ENCODE assay signal across 19 cellular contexts in the genomic region with DNA sequence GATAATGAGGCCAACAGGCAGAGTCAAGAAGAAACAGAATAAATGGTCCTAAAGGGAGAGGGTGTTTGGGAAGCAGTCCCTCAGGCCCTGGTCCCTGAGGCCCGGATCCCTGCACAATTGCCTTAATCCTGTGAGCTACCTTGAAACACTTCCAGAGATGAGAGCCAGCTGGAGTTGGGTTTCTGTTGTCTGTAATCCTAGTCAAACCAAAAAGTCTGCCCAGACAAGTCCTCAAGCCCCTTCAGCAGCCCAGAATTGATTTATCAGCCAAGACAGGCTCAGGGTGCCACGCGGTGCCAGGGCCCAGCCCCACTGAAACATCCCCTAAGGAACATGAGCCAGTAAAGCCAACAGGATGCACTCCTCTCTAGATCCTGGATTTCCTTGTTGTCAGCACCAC. TPM values are rescaled to one million over a fixed set of nuclear protein-coding genes. Genes with fewer than 3 reads are reported as not detected.
DNase-seq lines count a peak whose midpoint lies in the region; ATAC-seq, FAIRE-seq and TF ChIP-seq lines count a peak whose summit lies in the region.
"Had no signal": no experiment of that assay in that cellular context is flagged by ENCODE, and none has a peak within 500 bp of the region (broad histone marks: within the 10 kb centered on the region; RNA-seq: fewer than 3 reads in every experiment).

No MANE protein-coding gene starts in this region.

- 20 to 31% (median 29%) methylated on average over 3 of the region's 3 CpGs for WGBS in psoas muscle, 3 donors

- no peaks in the 10 kb centered on the region for H3K36me3 ChIP-seq in H7 (replicated peaks; ENCODE audit: control insufficient read depth, insufficient read depth, low read length)
- no peaks in the 10 kb centered on the region for H3K36me3 ChIP-seq in astrocyte (ENCODE audit: insufficient read depth, low read length)
- no peaks in the 10 kb centered on the region for H3K36me3 ChIP-seq in OCI-LY7 (ENCODE audit: insufficient read depth, low read length)
- no peaks in the 10 kb centered on the region for H3K36me3 ChIP-seq in CD4-positive, alpha-beta memory T cell (ENCODE audit: insufficient read depth, low read length)
- H3K36me3 ChIP-seq in psoas muscle (ENCODE audit: insufficient read depth in 1 of 2, low read depth in 1 of 2): no peaks in the 10 kb centered on the region
- H3K36me3 ChIP-seq: gastroesophageal sphincter, tibial nerve had no signal

- H3K79me2 ChIP-seq in astrocyte (ENCODE audit: insufficient read depth, low read length): no peaks in the 10 kb centered on the region
- no peaks in the 10 kb centered on the region for H3K79me2 ChIP-seq in OCI-LY7 (ENCODE audit: insufficient read depth, low read depth, low read length)

- POLR2A ChIA-PET in OCI-LY7 (lab: Charles Lee): interaction anchor here (1.2 kb wide), 1 partner anchor 9 kb away, joined by 3 read pairs; no protein-coding TSS in a partner anchor
- POLR2A ChIA-PET in CD4-positive, alpha-beta memory T cell (lab: Charles Lee; ENCODE audit: partially characterized antibody): interaction anchor here (0.7 kb wide), 1 partner anchor 52 kb away, joined by 3 read pairs; no protein-coding TSS in a partner anchor

- no peaks in the 10 kb centered on the region for H3K9me3 Mint-ChIP-seq in astrocyte (ENCODE audit: unreplicated experiment)
- no peaks in the 10 kb centered on the region for H3K9me3 Mint-ChIP-seq in mesothelial cell of epicardium
- no peaks in the 10 kb centered on the region for H3K9me3 Mint-ChIP-seq in CD4-positive, alpha-beta memory T cell
- H3K9me3 Mint-ChIP-seq: activated B cell treated with CpG ODN at 0.5 μM for 24 hours; activated T-helper 2 cell treated with anti-CD3 and anti-CD28 coated beads, Interferon-gamma antibody, Interleukin-2, Interleukin-4, amounts not matched to agents 10 μg/mL and 5 μg/mL and 100 μg/mL, durations not matched to agents 14 hours and 24 hours and 36 hours; natural killer cell; stimulated activated naive B cell treated with anti-CD40 and anti-IgM and Interleukin-4, amounts not matched to agents 10 μg/mL and 1 μg/mL and 100 μg/mL, for 72 hours; T-cell had no signal

- H3K4me3 ChIP-seq in H7 (ENCODE audit: insufficient read depth, low read depth, low read length): no peak overlapping the region
- no peak overlapping the region for H3K4me3 ChIP-seq in astrocyte (ENCODE audit: insufficient read depth, low read depth, low read length)
- H3K4me3 ChIP-seq in OCI-LY7 (ENCODE audit: low read depth, low read length, poor library complexity, severe bottlenecking): no peak overlapping the region
- no peak overlapping the region for H3K4me3 ChIP-seq in CD4-positive, alpha-beta memory T cell (ENCODE audit: low read length in 2 of 2)
- no peak overlapping the region for H3K4me3 ChIP-seq in psoas muscle
- H3K4me3 ChIP-seq: gastroesophageal sphincter, lung, tibial nerve had no signal

- no peak for TF ChIP-seq CTCF in astrocyte (IDR thresholded peaks at IDR 0.05; ENCODE audit: insufficient read depth, low read depth, low read length)
- TF ChIP-seq CTCF in mesothelial cell of epicardium (IDR thresholded peaks at IDR 0.05; ENCODE audit: unreplicated experiment): no peak
- TF ChIP-seq CTCF in OCI-LY7 (conservative IDR thresholded peaks at IDR 0.05; ENCODE audit: low read length): no peak
- TF ChIP-seq CTCF in psoas muscle (IDR thresholded peaks at IDR 0.05): no peak

- H3K27ac ChIP-seq in astrocyte (ENCODE audit: low read depth, low read length): no peak overlapping the region
- H3K27ac ChIP-seq in OCI-LY7 (ENCODE audit: low read depth, low read length, poor library complexity, severe bottlenecking): no peak overlapping the region
- no peak overlapping the region for H3K27ac ChIP-seq in CD4-positive, alpha-beta memory T cell (ENCODE audit: low read depth, low read length)
- H3K27ac ChIP-seq in psoas muscle: no peak overlapping the region
- H3K27ac ChIP-seq: gastroesophageal sphincter, tibial nerve had no signal

- H4K20me1 ChIP-seq in astrocyte (ENCODE audit: insufficient read depth, low read length) (no peaks in the 10 kb centered on the region), OCI-LY7 (ENCODE audit: insufficient read depth, low read length) (no peaks in the 10 kb centered on the region)

- ATAC-seq in psoas muscle: no peak
- ATAC-seq: gastroesophageal sphincter; natural killer cell; stimulated activated naive B cell treated with anti-CD40 and anti-IgM and Interleukin-4, amounts not matched to agents 10 μg/mL and 1 μg/mL and 100 μg/mL, for 72 hours; T-cell had no signal

- H3K9me3 ChIP-seq in astrocyte (ENCODE audit: insufficient read depth, low read depth, low read length): no peaks in the 10 kb centered on the region
- H3K9me3 ChIP-seq in OCI-LY7 (ENCODE audit: low read length): no peaks in the 10 kb centered on the region
- no peaks in the 10 kb centered on the region for H3K9me3 ChIP-seq in CD4-positive, alpha-beta memory T cell (ENCODE audit: control insufficient read depth in 1 of 2, low read length in 2 of 2)
- no peaks in the 10 kb centered on the region for H3K9me3 ChIP-seq in psoas muscle
- H3K9me3 ChIP-seq: gastroesophageal sphincter, tibial nerve had no signal

- H3K9me2 ChIP-seq in OCI-LY7 (ENCODE audit: insufficient read depth, low read length): no peaks in the 10 kb centered on the region

- H3K27ac Mint-ChIP-seq in astrocyte (ENCODE audit: unreplicated experiment) (peak overlapping the region; percentile 4), mesothelial cell of epicardium (peak overlapping the region; percentile 9)
- no peak overlapping the region for H3K27ac Mint-ChIP-seq in CD4-positive, alpha-beta memory T cell
- H3K27ac Mint-ChIP-seq: activated B cell treated with CpG ODN at 0.5 μM for 24 hours; activated T-helper 2 cell treated with anti-CD3 and anti-CD28 coated beads, Interferon-gamma antibody, Interleukin-2, Interleukin-4, amounts not matched to agents 10 μg/mL and 5 μg/mL and 100 μg/mL, durations not matched to agents 14 hours and 24 hours and 36 hours; natural killer cell; stimulated activated naive B cell treated with anti-CD40 and anti-IgM and Interleukin-4, amounts not matched to agents 10 μg/mL and 1 μg/mL and 100 μg/mL, for 72 hours; T-cell had no signal

- H3K27me3 ChIP-seq in H7 (ENCODE audit: control insufficient read depth, insufficient read depth, low read length) (no peaks in the 10 kb centered on the region; the same call in 1 of the 2 replicates), astrocyte (ENCODE audit: insufficient read depth, low read length) (no peaks in the 10 kb centered on the region), psoas muscle (ENCODE audit: insufficient read depth in 3 of 3, low read length in 2 of 3) (no peaks in the 10 kb centered on the region)
- H3K27me3 ChIP-seq in CD4-positive, alpha-beta memory T cell (ENCODE audit: insufficient read depth, low read length): no peaks in the 10 kb centered on the region
- H3K27me3 ChIP-seq: gastroesophageal sphincter, tibial nerve had no signal

- no peak for FAIRE-seq in astrocyte (lab: Jason Lieb, UNC)

- no peak overlapping the region for H3K9ac ChIP-seq in astrocyte (ENCODE audit: low read length)

- peaks cover 17% of the 10 kb centered on the region for H3K27me3 Mint-ChIP-seq in astrocyte (ENCODE audit: low read depth, unreplicated experiment)
- no peaks in the 10 kb centered on the region for H3K27me3 Mint-ChIP-seq in mesothelial cell of epicardium (ENCODE audit: low read depth)
- no peaks in the 10 kb centered on the region for H3K27me3 Mint-ChIP-seq in CD4-positive, alpha-beta memory T cell
- H3K27me3 Mint-ChIP-seq: activated B cell treated with CpG ODN at 0.5 μM for 24 hours; stimulated activated naive B cell treated with anti-CD40 and anti-IgM and Interleukin-4, amounts not matched to agents 10 μg/mL and 1 μg/mL and 100 μg/mL, for 72 hours; T-cell had no signal

- no TSS peak for BruUV-seq in OCI-LY7 (replicated peaks; lab: Mats Ljungman, UMichigan)

- DNase-seq in H7 (peak; percentile 18), NCI-H2196 (lab: John Stamatoyannopoulos, UW; ENCODE audit: unreplicated experiment) (peak; percentile 76), astrocyte (ENCODE audit: low read depth) (no peak), mesothelial cell of epicardium (ENCODE audit: low spot score in 2 of 2, unreplicated experiment in 2 of 2) (no peak), OCI-LY7 (ENCODE audit: low spot score) (no peak), psoas muscle (no peak)
- DNase-seq in stimulated activated CD4-positive, alpha-beta T cell treated with anti-CD3 and anti-CD28 coated beads, Interleukin-2, amount 100 ng/mL, for 24 hours: no peak
- no peak for DNase-seq in CD4-positive, alpha-beta memory T cell
- DNase-seq: activated B cell treated with CpG ODN at 0.5 μM for 24 hours; MV-4-11; natural killer cell; NCI-H774; stimulated activated CD4-positive, alpha-beta T cell treated with anti-CD3 and anti-CD28 coated beads, Interleukin-12 subunit alpha, Interleukin-12 subunit beta, amount 100 ng/mL, for 4 hours; stimulated activated naive B cell treated with anti-CD40 and anti-IgM and Interleukin-4, amounts not matched to agents 10 μg/mL and 1 μg/mL and 100 μg/mL, for 72 hours; T-cell had no signal

- intact Hi-C loops in OCI-LY7 (cut with micrococcal nuclease; ENCODE audit: unreplicated experiment): no loop called here
- intact Hi-C loops in CD4-positive, alpha-beta memory T cell (cut with micrococcal nuclease): no loop called here
- intact Hi-C loops in psoas muscle (cut with DNase I): no loop called here

- H3K4me1 Mint-ChIP-seq in astrocyte (ENCODE audit: low read depth, unreplicated experiment): peaks cover 1% of the 10 kb centered on the region
- H3K4me1 Mint-ChIP-seq in mesothelial cell of epicardium: peaks cover 8% of the 10 kb centered on the region
- no peaks in the 10 kb centered on the region for H3K4me1 Mint-ChIP-seq in CD4-positive, alpha-beta memory T cell
- H3K4me1 Mint-ChIP-seq: activated B cell treated with CpG ODN at 0.5 μM for 24 hours, natural killer cell, T-cell had no signal

- CTCF ChIA-PET in OCI-LY7 (lab: Charles Lee; ENCODE audit: unreplicated experiment): no interaction called here
- CTCF ChIA-PET in CD4-positive, alpha-beta memory T cell (lab: Charles Lee; ENCODE audit: partially characterized antibody): no interaction called here

- no peak overlapping the region for H3K4me2 ChIP-seq in astrocyte (ENCODE audit: low read length)
- no peak overlapping the region for H3K4me2 ChIP-seq in OCI-LY7 (ENCODE audit: low read length)

- H3K36me3 Mint-ChIP-seq in astrocyte (ENCODE audit: low read depth, unreplicated experiment) (no peaks in the 10 kb centered on the region), mesothelial cell of epicardium (no peaks in the 10 kb centered on the region)
- H3K36me3 Mint-ChIP-seq in CD4-positive, alpha-beta memory T cell: peaks cover 0 to 4% of the 10 kb centered on the region in 2 donors
- H3K36me3 Mint-ChIP-seq: natural killer cell; stimulated activated naive B cell treated with anti-CD40 and anti-IgM and Interleukin-4, amounts not matched to agents 10 μg/mL and 1 μg/mL and 100 μg/mL, for 72 hours; T-cell had no signal

- H2AFZ ChIP-seq in astrocyte (ENCODE audit: low read depth, low read length) (no peak overlapping the region), OCI-LY7 (ENCODE audit: low read length) (no peak overlapping the region)

- H3K4me3 Mint-ChIP-seq in astrocyte (ENCODE audit: unreplicated experiment) (no peak overlapping the region), mesothelial cell of epicardium (no peak overlapping the region)
- H3K4me3 Mint-ChIP-seq in CD4-positive, alpha-beta memory T cell: no peak overlapping the region
- H3K4me3 Mint-ChIP-seq: activated B cell treated with CpG ODN at 0.5 μM for 24 hours; natural killer cell; stimulated activated naive B cell treated with anti-CD40 and anti-IgM and Interleukin-4, amounts not matched to agents 10 μg/mL and 1 μg/mL and 100 μg/mL, for 72 hours; T-cell had no signal

- peaks cover 10% of the 10 kb centered on the region for H3K4me1 ChIP-seq in astrocyte (ENCODE audit: insufficient read depth, low read length)
- H3K4me1 ChIP-seq in OCI-LY7 (ENCODE audit: insufficient read depth, low read length, poor library complexity, severe bottlenecking): peaks cover 30% of the 10 kb centered on the region
- no peaks in the 10 kb centered on the region for H3K4me1 ChIP-seq in CD4-positive, alpha-beta memory T cell (ENCODE audit: insufficient read depth, low read length)
- H3K4me1 ChIP-seq in psoas muscle: peaks cover 6% of the 10 kb centered on the region

RNA-seq across cellular contexts. Expression of a gene that starts 16.4 kb away (rescaled TPM):
- total RNA-seq in H7 (2014; rRNA removed; shearing (Covaris generic)): 100 and 127 TPM in 2 replicates
- 181 and 197 TPM in 2 replicates for total RNA-seq in astrocyte
- 125 to 127 TPM (median 127 TPM) in 3 replicates for total RNA-seq in mesothelial cell of epicardium
- 49.4 and 58.6 TPM in 2 replicates for total RNA-seq in OCI-LY7 (2014; rRNA removed; shearing (Covaris generic))
- total RNA-seq in OCI-LY7 (2022): 124 and 141 TPM in 2 replicates
- total RNA-seq in CD4-positive, alpha-beta memory T cell: 100 to 1,000 TPM; 107 to 109 TPM
- 10 to 100 TPM in 1 of 2 donors, 1 to 10 TPM in 1; 6.9 to 50.9 TPM for polyA plus RNA-seq in CD4-positive, alpha-beta memory T cell
- total RNA-seq in psoas muscle: 10 to 100 TPM; 19.7 to 48.7 (median 23.8) TPM
- polyA plus RNA-seq in psoas muscle: 10 to 100 TPM in 2 of 3 donors, 1 to 10 TPM in 1; 7.3 to 11.0 (median 10.4) TPM

Comparison
In these comparisons a context has a peak if more than half of its experiments do, and no peak if none do; other contexts are left out.
1. DNase-seq: peak in H7 (single experiment) and NCI-H2196 (single experiment); none in astrocyte (single experiment), mesothelial cell of epicardium (0 of 2), OCI-LY7 (single experiment), stimulated activated CD4-positive, alpha-beta T cell treated with anti-CD3 and anti-CD28 coated beads, Interleukin-2, amount 100 ng/mL, for 24 hours (0 of 2), CD4-positive, alpha-beta memory T cell (0 of 5) and psoas muscle (0 of 2).
2. H3K27ac Mint-ChIP-seq: peak in astrocyte (single experiment) and mesothelial cell of epicardium (single experiment); none in CD4-positive, alpha-beta memory T cell (0 of 7).